ENCODE assay signal across 8 cellular contexts in the genomic region with DNA sequence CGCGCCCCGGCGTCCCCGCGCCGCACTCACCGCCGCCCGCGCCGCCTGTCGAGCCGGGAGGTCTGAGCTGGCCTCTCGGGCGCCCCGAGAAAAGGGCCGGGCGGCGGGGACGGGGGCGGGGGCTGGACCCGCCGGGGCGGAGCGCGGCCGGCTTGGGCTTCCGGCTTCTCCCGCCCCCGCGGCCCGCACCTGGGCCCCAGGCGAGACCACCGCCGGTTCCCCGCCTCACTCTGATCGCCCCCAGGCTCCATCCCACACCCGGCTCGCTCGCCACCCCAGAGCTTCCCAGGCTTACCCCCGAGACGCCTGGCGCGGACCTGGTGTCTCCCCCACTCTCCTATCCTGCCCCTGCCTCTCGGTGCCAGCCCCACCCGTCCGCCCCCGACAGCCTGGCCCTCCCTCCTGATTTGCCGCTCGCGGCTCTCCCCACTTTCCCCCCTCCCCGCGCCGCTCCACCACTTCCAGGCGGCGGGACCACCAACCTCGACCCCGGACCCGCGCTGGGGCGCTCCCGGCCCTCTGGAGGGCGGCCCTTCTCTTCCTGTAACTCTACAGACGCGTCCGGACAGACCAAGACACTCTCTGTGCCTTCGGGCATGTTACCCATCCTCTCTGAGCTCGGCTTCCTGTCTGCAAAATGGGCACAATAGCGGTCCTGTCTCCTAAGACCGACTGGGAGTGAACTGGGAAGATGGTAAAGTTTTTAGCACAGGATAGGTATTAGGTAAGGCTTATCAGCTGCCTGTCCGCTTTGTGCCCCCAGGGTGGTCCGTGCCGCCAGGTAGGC. TPM values are rescaled to one million over a fixed set of nuclear protein-coding genes. Genes with fewer than 3 reads are reported as not detected.
DNase-seq lines count a peak whose midpoint lies in the region; ATAC-seq, FAIRE-seq and TF ChIP-seq lines count a peak whose summit lies in the region.

A gene (minus strand): TSS at position 64 of the 787 bp plus-strand sequence. CDS start 30,189 bp downstream, outside the sequence.

- ATAC-seq in HG03025 (IDR thresholded peaks at IDR 0.05; ENCODE audit: low FRiP score, unreplicated experiment), result peak; percentile 58

- no peaks in the 10 kb centered on the region for H3K9me3 Mint-ChIP-seq in activated naive CD4-positive, alpha-beta T cell treated with anti-CD3 and anti-CD28 coated beads, Interleukin-2, amount 10 ng/mL, durations not matched to agents 7 days and 5 days
- no peaks in the 10 kb centered on the region for H3K9me3 Mint-ChIP-seq in osteocyte (ENCODE audit: unreplicated experiment)

- peak within 1 kb of the TSS; percentile 94 for H3K27ac Mint-ChIP-seq in activated naive CD4-positive, alpha-beta T cell treated with anti-CD3 and anti-CD28 coated beads, Interleukin-2, amount 10 ng/mL, durations not matched to agents 7 days and 5 days
- H3K27ac Mint-ChIP-seq in osteocyte (ENCODE audit: unreplicated experiment), result peak within 1 kb of the TSS; percentile 85

- DNase-seq in SKM-1 treated with dmso at 0.1 percent for 144 hours (lab: John Stamatoyannopoulos, UW; ENCODE audit: unreplicated experiment) (peak; percentile 44), SKM-1 (lab: John Stamatoyannopoulos, UW; ENCODE audit: unreplicated experiment) (no peak), RKO (ENCODE audit: low spot score) (peak; percentile 48), globus pallidus (ENCODE audit: low spot score) (peak; percentile 60), osteocyte (ENCODE audit: extremely low spot score, unreplicated experiment) (peak; percentile 86), urothelium cell line (ENCODE audit: low spot score) (peak; percentile 90)
- peak; percentile 75 for DNase-seq in activated naive CD4-positive, alpha-beta T cell treated with anti-CD3 and anti-CD28 coated beads, Interleukin-2, amount 10 ng/mL, durations not matched to agents 7 days and 5 days

- peak within 1 kb of the TSS; percentile 99 for H3K4me3 Mint-ChIP-seq in activated naive CD4-positive, alpha-beta T cell treated with anti-CD3 and anti-CD28 coated beads, Interleukin-2, amount 10 ng/mL, durations not matched to agents 7 days and 5 days
- H3K4me3 Mint-ChIP-seq in osteocyte (ENCODE audit: unreplicated experiment), result peak within 1 kb of the TSS; percentile 83

- H3K36me3 Mint-ChIP-seq in activated naive CD4-positive, alpha-beta T cell treated with anti-CD3 and anti-CD28 coated beads, Interleukin-2, amount 10 ng/mL, durations not matched to agents 7 days and 5 days, result peaks cover 29% of the 10 kb centered on the region
- H3K36me3 Mint-ChIP-seq in osteocyte (ENCODE audit: unreplicated experiment), result peaks cover 5% of the 10 kb centered on the region

- TF ChIP-seq CTCF in osteocyte (IDR thresholded peaks at IDR 0.05), result no peak

- CTCF ChIA-PET in activated naive CD4-positive, alpha-beta T cell treated with anti-CD3 and anti-CD28 coated beads, Interleukin-2, amount 10 ng/mL, durations not matched to agents 7 days and 5 days (lab: Charles Lee), result interaction anchor here (1.0 to 3.0 kb wide), 3 partner anchors 34 to 82 kb away, joined by 3 to 12 read pairs (median 3); no protein-coding TSS in a partner anchor

- peaks cover 32% of the 10 kb centered on the region for H3K27me3 Mint-ChIP-seq in activated naive CD4-positive, alpha-beta T cell treated with anti-CD3 and anti-CD28 coated beads, Interleukin-2, amount 10 ng/mL, durations not matched to agents 7 days and 5 days
- H3K27me3 Mint-ChIP-seq in osteocyte (ENCODE audit: unreplicated experiment), result no peaks in the 10 kb centered on the region

- FAIRE-seq in urothelium cell line (lab: Jason Lieb, UNC), result no peak

- H3K4me1 Mint-ChIP-seq in activated naive CD4-positive, alpha-beta T cell treated with anti-CD3 and anti-CD28 coated beads, Interleukin-2, amount 10 ng/mL, durations not matched to agents 7 days and 5 days, result peaks cover 42% of the 10 kb centered on the region
- peaks cover 48% of the 10 kb centered on the region for H3K4me1 Mint-ChIP-seq in osteocyte (ENCODE audit: unreplicated experiment)

RNA-seq across cellular contexts. Expression of the gene that starts here (rescaled TPM):
- total RNA-seq in osteocyte, result 179 and 189 TPM in 2 replicates
